8 cellular contexts compared by ENCODE assay signal in the genomic region with DNA sequence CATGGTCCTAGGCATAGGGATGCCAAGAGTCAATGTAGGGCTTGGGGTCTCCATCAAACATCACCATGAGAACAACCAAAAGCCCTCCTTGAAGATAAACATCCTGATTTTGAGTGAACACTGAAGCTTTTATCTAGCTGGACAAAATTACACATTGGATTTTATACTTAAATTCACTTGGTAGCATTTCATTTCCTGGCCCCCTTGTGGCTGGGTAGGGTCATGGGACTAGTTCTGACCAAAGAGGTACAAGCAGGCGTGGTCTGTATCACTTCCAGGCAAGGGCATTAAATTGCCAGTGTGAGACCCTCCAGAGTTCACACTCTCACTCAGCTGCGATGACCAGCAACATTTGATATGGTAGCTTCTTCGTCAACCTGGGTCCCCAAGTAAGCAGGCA.
DNase-seq lines count a peak whose midpoint lies in the region; ATAC-seq and TF ChIP-seq lines count a peak whose summit lies in the region.

No MANE protein-coding gene starts in this region.

- no peak overlapping the region for H3K27ac ChIP-seq in OCI-LY1 (ENCODE audit: low read depth, low read length, poor library complexity, severe bottlenecking)
- H3K27ac ChIP-seq in gastroesophageal sphincter, result no peak overlapping the region

- TF ChIP-seq POLR2A in gastroesophageal sphincter (IDR thresholded peaks at IDR 0.05), result no peak

- no peaks in the 10 kb centered on the region for H4K20me1 ChIP-seq in OCI-LY1 (ENCODE audit: insufficient read depth, low read length)

- H3K4me1 ChIP-seq in OCI-LY1 (ENCODE audit: insufficient read depth, low read length, severe bottlenecking) (no peaks in the 10 kb centered on the region), gastroesophageal sphincter (no peaks in the 10 kb centered on the region)

- ATAC-seq in GM21381 (IDR thresholded peaks at IDR 0.05; ENCODE audit: unreplicated experiment), result peak; percentile 69
- no peak for ATAC-seq in gastroesophageal sphincter
- no peak for ATAC-seq in activated CD8-positive, alpha-beta memory T cell treated with anti-CD3 and anti-CD28 coated beads, Interleukin-2, amount 10 ng/mL, durations not matched to agents 7 days and 5 days
- ATAC-seq in GM21825 (IDR thresholded peaks at IDR 0.05; ENCODE audit: unreplicated experiment), result no peak

- H3K27me3 ChIP-seq in BJ (ENCODE audit: control insufficient read depth, insufficient read depth, low read length) (no peaks in the 10 kb centered on the region; the same call in 1 of the 2 replicates), OCI-LY1 (ENCODE audit: insufficient read depth, low read length) (no peaks in the 10 kb centered on the region), gastroesophageal sphincter (no peaks in the 10 kb centered on the region)

- H3K4me3 Mint-ChIP-seq in activated CD8-positive, alpha-beta memory T cell treated with anti-CD3 and anti-CD28 coated beads, Interleukin-2, amount 10 ng/mL, durations not matched to agents 7 days and 5 days, result no peak overlapping the region

- 93 to 100% methylated on average over 1 to 3 of the region's 3 CpGs for WGBS in gastroesophageal sphincter (ENCODE audit: low coverage in 1 of 2), 2 donors

- H3F3A ChIP-seq in OCI-LY1 (ENCODE audit: insufficient read depth, low read length), result no peaks in the 10 kb centered on the region

- no peaks in the 10 kb centered on the region for H3K9me3 Mint-ChIP-seq in activated CD8-positive, alpha-beta memory T cell treated with anti-CD3 and anti-CD28 coated beads, Interleukin-2, amount 10 ng/mL, durations not matched to agents 7 days and 5 days (ENCODE audit: low read depth)

- no peaks in the 10 kb centered on the region for H3K36me3 Mint-ChIP-seq in activated CD8-positive, alpha-beta memory T cell treated with anti-CD3 and anti-CD28 coated beads, Interleukin-2, amount 10 ng/mL, durations not matched to agents 7 days and 5 days

- TF ChIP-seq CTCF in BJ (IDR thresholded peaks at IDR 0.05; ENCODE audit: insufficient read depth, low read depth, low read length), result peak; percentile 24; the same call in 1 of the 2 replicates
- peak; percentile 57; the same call in 1 of the 2 replicates for TF ChIP-seq CTCF in OCI-LY1 (IDR thresholded peaks at IDR 0.05; ENCODE audit: low read length)
- peak in 3 of 4 experiments; percentile 16 to 46 (median 32) for TF ChIP-seq CTCF in gastroesophageal sphincter (IDR thresholded peaks at IDR 0.05)

- CTCF ChIA-PET in BJ (lab: Yijun Ruan, JAX), result interaction anchor here (0.9 to 3.7 kb wide), 9 partner anchors 9 to 1070 kb away, joined by 3 to 12 read pairs (median 5); no protein-coding TSS in a partner anchor
- CTCF ChIA-PET in activated CD8-positive, alpha-beta memory T cell treated with anti-CD3 and anti-CD28 coated beads, Interleukin-2, amount 10 ng/mL, durations not matched to agents 7 days and 5 days (lab: Charles Lee), result no interaction called here

- H3K9ac ChIP-seq in OCI-LY1 (ENCODE audit: low read length), result no peak overlapping the region

- no peaks in the 10 kb centered on the region for H3K36me3 ChIP-seq in BJ (ENCODE audit: control insufficient read depth, insufficient read depth, low read length)
- H3K36me3 ChIP-seq in OCI-LY1 (ENCODE audit: insufficient read depth, low read length), result no peaks in the 10 kb centered on the region
- no peaks in the 10 kb centered on the region for H3K36me3 ChIP-seq in gastroesophageal sphincter

- H3K9me3 ChIP-seq in OCI-LY1 (ENCODE audit: low read length), result no peaks in the 10 kb centered on the region
- peaks cover 0 to 5% (median 0%) of the 10 kb centered on the region in 3 donors for H3K9me3 ChIP-seq in gastroesophageal sphincter

- no peaks in the 10 kb centered on the region for H3K27me3 Mint-ChIP-seq in activated CD8-positive, alpha-beta memory T cell treated with anti-CD3 and anti-CD28 coated beads, Interleukin-2, amount 10 ng/mL, durations not matched to agents 7 days and 5 days

- H3K4me3 ChIP-seq in BJ (ENCODE audit: low read depth, low read length) (no peak overlapping the region), OCI-LY1 (ENCODE audit: low read depth, low read length, poor library complexity, severe bottlenecking) (no peak overlapping the region), gastroesophageal sphincter (no peak overlapping the region)

- no peak for TF ChIP-seq EP300 in gastroesophageal sphincter (IDR thresholded peaks at IDR 0.05)

- no peaks in the 10 kb centered on the region for H3K79me2 ChIP-seq in OCI-LY1 (ENCODE audit: insufficient read depth, low read length)

- POLR2A ChIA-PET in BJ (lab: Charles Lee), result interaction anchor here (0.6 kb wide), 1 partner anchor 16 kb away, joined by 3 read pairs; no protein-coding TSS in a partner anchor

- DNase-seq in BJ (ENCODE audit: low read depth) (no peak), NCI-H146 (lab: John Stamatoyannopoulos, UW) (no peak), T-helper 9 cell (no peak)
- no peak for DNase-seq in activated CD8-positive, alpha-beta memory T cell treated with anti-CD3 and anti-CD28 coated beads, Interleukin-2, amount 10 ng/mL, durations not matched to agents 7 days and 5 days

- H2AFZ ChIP-seq in OCI-LY1 (ENCODE audit: low read length), result no peak overlapping the region

- no peak overlapping the region for H3K27ac Mint-ChIP-seq in activated CD8-positive, alpha-beta memory T cell treated with anti-CD3 and anti-CD28 coated beads, Interleukin-2, amount 10 ng/mL, durations not matched to agents 7 days and 5 days

- H3K4me1 Mint-ChIP-seq in activated CD8-positive, alpha-beta memory T cell treated with anti-CD3 and anti-CD28 coated beads, Interleukin-2, amount 10 ng/mL, durations not matched to agents 7 days and 5 days, result no peaks in the 10 kb centered on the region

- H3K9me2 ChIP-seq in OCI-LY1 (ENCODE audit: low read depth, low read length), result no peaks in the 10 kb centered on the region

- no peak overlapping the region for H3K4me2 ChIP-seq in OCI-LY1 (ENCODE audit: low read length)
